Comparison of ENCODE assay signal across 22 cellular contexts in the genomic region with DNA sequence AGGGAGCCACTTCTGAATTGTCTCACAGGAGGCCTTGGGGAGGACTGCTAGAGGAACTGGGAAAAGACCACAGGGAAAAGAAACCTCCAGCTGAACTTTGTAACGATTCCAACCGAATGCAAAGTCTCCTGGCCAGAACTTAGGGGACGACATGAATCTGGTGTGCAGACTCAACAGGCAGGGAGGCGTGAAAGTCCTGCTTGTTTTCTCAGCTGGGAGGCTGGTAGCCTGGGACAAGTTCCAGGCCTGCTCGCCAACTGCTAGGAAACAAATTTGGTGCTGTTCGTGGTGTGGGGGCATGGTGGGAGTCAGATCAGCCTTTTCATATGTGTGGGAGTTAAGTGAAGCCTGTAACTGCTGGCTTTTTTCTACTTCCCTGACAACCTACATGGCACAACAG.
DNase-seq lines count a peak whose midpoint lies in the region; ATAC-seq, FAIRE-seq and TF ChIP-seq lines count a peak whose summit lies in the region.
"Had no signal": no experiment of that assay in that cellular context is flagged by ENCODE, and none has a peak within 500 bp of the region (broad histone marks: within the 10 kb centered on the region; RNA-seq: fewer than 3 reads in every experiment).

No MANE protein-coding gene starts in this region.

- H2BK12ac ChIP-seq in H1 (ENCODE audit: low read depth, low read length), result no peak overlapping the region

- H3K79me1 ChIP-seq in H1 (ENCODE audit: low read depth, low read length), result no peaks in the 10 kb centered on the region

- H3K4ac ChIP-seq in H1 (replicated peaks; ENCODE audit: insufficient read length, low read depth, low read length), result no peak overlapping the region

- H2AFZ ChIP-seq in H1 (ENCODE audit: low read length), result peak overlapping the region; percentile 44; the same call in 1 of the 2 replicates

- peak; percentile 3 for DNase-seq in A673 (ENCODE audit: low spot score)
- DNase-seq in NCI-H446 (lab: John Stamatoyannopoulos, UW), result peak; percentile 52 to 87
- DNase-seq in H1 (ENCODE audit: low read depth in 1 of 2, low spot score in 2 of 2), result no peak
- DNase-seq in HK-2 (ENCODE audit: unreplicated experiment), result no peak
- no peak for DNase-seq in stimulated activated effector memory CD8-positive, alpha-beta T cell treated with anti-CD3 and anti-CD28 coated beads, Interleukin-12 subunit alpha, Interleukin-12 subunit beta, amount 100 ng/mL, for 72 hours (ENCODE audit: low spot score in 2 of 2)
- DNase-seq in superior temporal gyrus (ENCODE audit: extremely low spot score), result no peak
- DNase-seq in stimulated activated CD8-positive, alpha-beta memory T cell treated with anti-CD3 and anti-CD28 coated beads, Interleukin-4, amount 100 ng/mL, for 48 hours, result no peak
- DNase-seq: 8988T; DMS 273 treated with DMSO at 0.1 percent for 48 hours; GF-D8; GOT3; NCI-H1092; NCI-H146; NCI-H2081 treated with DMSO at 0.1 percent for 48 hours; NCI-H2227 treated with DMSO at 0.1 percent for 48 hours; NCI-H526 treated with DMSO at 0.1 percent for 48 hours; NK-92 treated with Interleukin-12 subunit alpha and Interleukin-12 subunit beta, amount 100 ng/mL, for 24 hours; OCI-M1 had no signal

- BruUV-seq in A673 (replicated peaks; lab: Mats Ljungman, UMichigan), result no TSS peak

- TF ChIP-seq CTCF in A673 (conservative IDR thresholded peaks at IDR 0.05; ENCODE audit: low read depth, low read length) (no peak), H1 (IDR thresholded peaks at IDR 0.05; ENCODE audit: control extremely low read depth in 1 of 3, insufficient read depth in 1 of 3, low read depth in 1 of 3, low read length in 3 of 3) (no peak), nephron (IDR thresholded peaks at IDR 0.05; ENCODE audit: unreplicated experiment in 3 of 3) (no peak)

- CTCF ChIA-PET in A673 (lab: Charles Lee), result no interaction called here
- CTCF ChIA-PET in H1 (lab: Charles Lee; ENCODE audit: partially characterized antibody), result no interaction called here

- peaks cover 8% of the 10 kb centered on the region for H3K9me3 Mint-ChIP-seq in nephron
- H3K9me3 Mint-ChIP-seq in stimulated activated effector memory CD8-positive, alpha-beta T cell treated with anti-CD3 and anti-CD28 coated beads, Interleukin-12 subunit alpha, Interleukin-12 subunit beta, amount 100 ng/mL, for 72 hours, result peaks cover 26% of the 10 kb centered on the region

- no peak overlapping the region for H2BK15ac ChIP-seq in H1 (ENCODE audit: low read length)

- H3K23me2 ChIP-seq in H1 (ENCODE audit: low read depth, low read length), result no peaks in the 10 kb centered on the region

- no peak overlapping the region for H2BK120ac ChIP-seq in H1 (replicated peaks; ENCODE audit: low read depth, low read length)

- H3K9me3 ChIP-seq in A673 (ENCODE audit: low read depth, low read length, poor library complexity, severe bottlenecking), result no peaks in the 10 kb centered on the region
- H3K9me3 ChIP-seq in H1 (ENCODE audit: insufficient read depth in 2 of 2, low read depth in 1 of 2, low read length in 1 of 2), result no peaks in the 10 kb centered on the region

- H3K56ac ChIP-seq in H1 (replicated peaks; ENCODE audit: insufficient read length, low read depth, low read length), result no peak overlapping the region

- no peak overlapping the region for H3K27ac ChIP-seq in A673 (ENCODE audit: low read depth, low read length, poor library complexity, severe bottlenecking)
- H3K27ac ChIP-seq in H1 (ENCODE audit: low read depth, low read length), result no peak overlapping the region
- H3K27ac ChIP-seq: RWPE1 had no signal

- H3K14ac ChIP-seq in H1 (ENCODE audit: insufficient read length), result no peak overlapping the region

- no peak overlapping the region for H3K4me3 Mint-ChIP-seq in nephron
- no peak overlapping the region for H3K4me3 Mint-ChIP-seq in stimulated activated effector memory CD8-positive, alpha-beta T cell treated with anti-CD3 and anti-CD28 coated beads, Interleukin-12 subunit alpha, Interleukin-12 subunit beta, amount 100 ng/mL, for 72 hours

- H3K4me1 ChIP-seq in A673 (ENCODE audit: insufficient read depth, low read length, poor library complexity, severe bottlenecking) (peaks cover 3% of the 10 kb centered on the region), H1 (replicated peaks in 1 of 4; ENCODE audit: control insufficient read depth in 3 of 4, insufficient read depth in 4 of 4, low read length in 3 of 4) (no peaks in the 10 kb centered on the region)

- POLR2A ChIA-PET in A673 (lab: Charles Lee; ENCODE audit: low non-redundant PET) (no interaction called here), H1 (lab: Charles Lee; ENCODE audit: partially characterized antibody) (no interaction called here)

- intact Hi-C loops in A673 (cut with micrococcal nuclease; ENCODE audit: unreplicated experiment), result no loop called here

- ATAC-seq in stimulated activated effector memory CD8-positive, alpha-beta T cell treated with anti-CD3 and anti-CD28 coated beads, Interleukin-12 subunit alpha, Interleukin-12 subunit beta, amount 100 ng/mL, for 72 hours, result no peak
- ATAC-seq: K562 had no signal

- H2AK5ac ChIP-seq in H1 (ENCODE audit: low read depth, low read length), result no peak overlapping the region

- no peak for FAIRE-seq in H1 (lab: Jason Lieb, UNC)
- FAIRE-seq: GM12892, K562 had no signal

- TF ChIP-seq EP300 in H1 (IDR thresholded peaks at IDR 0.05; ENCODE audit: borderline replicate concordance in 1 of 2, low read depth in 2 of 2, low read length in 2 of 2), result no peak

- H3K4me3 ChIP-seq in A673 (ENCODE audit: low read depth, low read length, poor library complexity, severe bottlenecking), result no peak overlapping the region
- no peak overlapping the region for H3K4me3 ChIP-seq in H1 (ENCODE audit: extremely low read depth in 1 of 4, insufficient read depth in 2 of 4, low read depth in 3 of 4, low read length in 4 of 4)
- H3K4me3 ChIP-seq: K562 had no signal

- WGBS in H1 (ENCODE audit: extremely low coverage in 1 of 2, insufficient coverage in 1 of 2, insufficient read length in 1 of 2, insufficient replicate concordance in 2 of 2, low coverage in 1 of 2, low lambda C conversion rate in 2 of 2, missing lambda C conversion rate in 1 of 2), 2 experiments, result 85% methylated on average over 6 of the region's 6 CpGs; no CpG with 5 or more reads in 1 of the 2 experiments

- no peak overlapping the region for H4K5ac ChIP-seq in H1 (ENCODE audit: insufficient read length, low read depth, low read length)

- no peak overlapping the region for H3K4me2 ChIP-seq in H1 (ENCODE audit: insufficient read depth in 1 of 2, low read depth in 2 of 2, low read length in 2 of 2)

- no peak overlapping the region for H4K91ac ChIP-seq in H1 (replicated peaks; ENCODE audit: insufficient read length, low read length)

- no peak overlapping the region for H4K8ac ChIP-seq in H1 (ENCODE audit: extremely low read depth, insufficient read depth, low read length)

- H3K18ac ChIP-seq in H1 (ENCODE audit: extremely low read depth, low read length), result no peak overlapping the region

- H2BK20ac ChIP-seq in H1 (ENCODE audit: low read length), result no peak overlapping the region

- no peaks in the 10 kb centered on the region for H3K79me2 ChIP-seq in H1 (ENCODE audit: control insufficient read depth in 1 of 2, insufficient read depth in 2 of 2, low read length in 2 of 2)

- no peak overlapping the region for H3K23ac ChIP-seq in H1 (ENCODE audit: insufficient read length)

- TF ChIP-seq RAD21 in H1 (IDR thresholded peaks at IDR 0.05 in 1 of 2, conservative IDR thresholded peaks at IDR 0.05 in 1 of 2; ENCODE audit: low read depth in 2 of 2, low read length in 2 of 2), result no peak

- no peaks in the 10 kb centered on the region for H3K36me3 ChIP-seq in A673 (ENCODE audit: insufficient read depth, low read length, poor library complexity, severe bottlenecking)
- no peaks in the 10 kb centered on the region for H3K36me3 ChIP-seq in H1 (ENCODE audit: control insufficient read depth in 2 of 4, insufficient read depth in 4 of 4, low read length in 3 of 4)

- H3K27me3 ChIP-seq in A673 (replicated peaks; ENCODE audit: insufficient read depth, low read depth, low read length, poor library complexity), result no peaks in the 10 kb centered on the region
- peaks cover 0 to 1% (median 0%) of the 10 kb centered on the region in 4 experiments; a peak in 1 of 7 replicates for H3K27me3 ChIP-seq in H1 (replicated peaks in 1 of 4; ENCODE audit: control insufficient read depth in 3 of 4, extremely low read depth in 1 of 4, insufficient read depth in 3 of 4, low read length in 3 of 4)

- H3K36me3 Mint-ChIP-seq in nephron (ENCODE audit: low read depth), result no peaks in the 10 kb centered on the region
- H3K36me3 Mint-ChIP-seq in stimulated activated effector memory CD8-positive, alpha-beta T cell treated with anti-CD3 and anti-CD28 coated beads, Interleukin-12 subunit alpha, Interleukin-12 subunit beta, amount 100 ng/mL, for 72 hours, result no peaks in the 10 kb centered on the region

- H4K20me1 ChIP-seq in H1 (replicated peaks in 1 of 2; ENCODE audit: control insufficient read depth in 1 of 2, insufficient read depth in 2 of 2, low read length in 2 of 2), result no peaks in the 10 kb centered on the region

- peaks cover 9% of the 10 kb centered on the region for H3K4me1 Mint-ChIP-seq in nephron
- H3K4me1 Mint-ChIP-seq in stimulated activated effector memory CD8-positive, alpha-beta T cell treated with anti-CD3 and anti-CD28 coated beads, Interleukin-12 subunit alpha, Interleukin-12 subunit beta, amount 100 ng/mL, for 72 hours, result no peaks in the 10 kb centered on the region

- H3K27ac Mint-ChIP-seq in nephron, result peak overlapping the region in 2 of 3 experiments; percentile 47 to 83
- no peak overlapping the region for H3K27ac Mint-ChIP-seq in stimulated activated effector memory CD8-positive, alpha-beta T cell treated with anti-CD3 and anti-CD28 coated beads, Interleukin-12 subunit alpha, Interleukin-12 subunit beta, amount 100 ng/mL, for 72 hours

- H3K9ac ChIP-seq in H1 (replicated peaks in 1 of 4; ENCODE audit: extremely low read depth in 1 of 4, low read depth in 3 of 4, low read length in 3 of 4), result no peak overlapping the region

- no peak for TF ChIP-seq POLR2A in H1 (IDR thresholded peaks at IDR 0.05; ENCODE audit: control extremely low read depth in 1 of 2, low read depth in 2 of 2, low read length in 2 of 2)

- H3K27me3 Mint-ChIP-seq in nephron (ENCODE audit: low read depth), result no peaks in the 10 kb centered on the region

- no peak overlapping the region for H2BK5ac ChIP-seq in H1 (ENCODE audit: low read depth, low read length)

TF ChIP-seq in H1, 55 proteins besides CTCF, POLR2A, EP300 and RAD21 (continues in another document):
- TF ChIP-seq YY1 (IDR thresholded peaks at IDR 0.05; ENCODE audit: low read depth, low read length) (no peak), CHD1 (IDR thresholded peaks at IDR 0.05; ENCODE audit: low read depth, low read length) (no peak), SRF (IDR thresholded peaks at IDR 0.05; ENCODE audit: low read depth, low read length) (no peak), RBBP5 (IDR thresholded peaks at IDR 0.05; ENCODE audit: borderline replicate concordance, low read depth, low read length) (no peak), MAFK (IDR thresholded peaks at IDR 0.05; ENCODE audit: low read depth, low read length) (no peak)
- TF ChIP-seq, protein P1, sequence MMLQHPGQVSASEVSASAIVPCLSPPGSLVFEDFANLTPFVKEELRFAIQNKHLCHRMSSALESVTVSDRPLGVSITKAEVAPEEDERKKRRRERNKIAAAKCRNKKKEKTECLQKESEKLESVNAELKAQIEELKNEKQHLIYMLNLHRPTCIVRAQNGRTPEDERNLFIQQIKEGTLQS (IDR thresholded peaks at IDR 0.05; ENCODE audit: insufficient read depth, low read depth, low read length), result no peak

Comparison
In these comparisons a context has a peak if more than half of its experiments do, and no peak if none do; other contexts are left out.
1. DNase-seq: peak in A673 (single experiment) and NCI-H446 (2 of 2); none in H1 (0 of 2), HK-2 (single experiment), stimulated activated effector memory CD8-positive, alpha-beta T cell treated with anti-CD3 and anti-CD28 coated beads, Interleukin-12 subunit alpha, Interleukin-12 subunit beta, amount 100 ng/mL, for 72 hours (0 of 2), superior temporal gyrus (single experiment) and stimulated activated CD8-positive, alpha-beta memory T cell treated with anti-CD3 and anti-CD28 coated beads, Interleukin-4, amount 100 ng/mL, for 48 hours (single experiment).